ENCODE assay signal across 12 cellular contexts in genomic region chr9:123687246-123687721, GRCh38.
DNase-seq lines count a peak whose midpoint lies in the region; ATAC-seq lines count a peak whose summit lies in the region.
"Had no signal": no experiment of that assay in that cellular context is flagged by ENCODE, and none has a peak within 500 bp of the region (broad histone marks: within the 10 kb centered on the region; RNA-seq: fewer than 3 reads in every experiment).

No MANE protein-coding gene starts in this region.

- H3K4me2 ChIP-seq in mesendoderm (ENCODE audit: low read length), result no peak overlapping the region

- H2BK120ac ChIP-seq in mesendoderm (ENCODE audit: low read depth, low read length), result no peak overlapping the region

- H4K8ac ChIP-seq in mesendoderm (ENCODE audit: low read depth, low read length), result no peak overlapping the region

- no peak overlapping the region for H3K9ac ChIP-seq in mesendoderm (ENCODE audit: low read length)

- no peaks in the 10 kb centered on the region for H3K79me1 ChIP-seq in mesendoderm (ENCODE audit: low read length)

- no peaks in the 10 kb centered on the region for H3K79me2 ChIP-seq in mesendoderm (ENCODE audit: control insufficient read depth, insufficient read depth, low read length)

- H3K4me1 ChIP-seq in mesendoderm (ENCODE audit: control insufficient read depth, low read depth, low read length), result peaks cover 2% of the 10 kb centered on the region
- H3K4me1 ChIP-seq: Peyer's patch had no signal

- no peak overlapping the region for H2BK15ac ChIP-seq in mesendoderm (replicated peaks; ENCODE audit: low read depth)

- H3K56ac ChIP-seq in mesendoderm (ENCODE audit: low read length), result no peak overlapping the region

- DNase-seq in DMS153 (lab: John Stamatoyannopoulos, UW) (peak; percentile 58), HT-29 (ENCODE audit: low spot score) (peak; percentile 50), RPMI8226 (peak; percentile 65), left kidney (ENCODE audit: low read depth, low spot score) (peak; percentile 94), cerebellar cortex (ENCODE audit: low spot score) (no peak), amygdala (lab: John Stamatoyannopoulos, UW) (no peak), mesendoderm (no peak)
- DNase-seq: activated B cell treated with CpG ODN at 0.5 μM for 24 hours, MV-4-11, Peyer's patch, upper lobe of left lung had no signal

- H4K5ac ChIP-seq in mesendoderm (ENCODE audit: low read length), result no peak overlapping the region

- no peak overlapping the region for H3K4ac ChIP-seq in mesendoderm (ENCODE audit: low read depth, low read length)

- ATAC-seq in GM18907 (IDR thresholded peaks at IDR 0.05; ENCODE audit: unreplicated experiment), result no peak

- H3K18ac ChIP-seq in mesendoderm (ENCODE audit: low read length), result no peak overlapping the region

- no peaks in the 10 kb centered on the region for H3K36me3 ChIP-seq in mesendoderm (ENCODE audit: control insufficient read depth, insufficient read depth, low read length)
- H3K36me3 ChIP-seq: Peyer's patch, upper lobe of left lung had no signal

- no CpG with 5 or more reads among the region's 6 CpGs for WGBS in mesendoderm (ENCODE audit: extremely low coverage, insufficient coverage, low lambda C conversion rate)

- no peak overlapping the region for H3K4me3 ChIP-seq in mesendoderm (ENCODE audit: low read length)
- H3K4me3 ChIP-seq: Peyer's patch, upper lobe of left lung had no signal

- no peak overlapping the region for H2BK5ac ChIP-seq in mesendoderm (ENCODE audit: low read length)

- H3K23ac ChIP-seq in mesendoderm (ENCODE audit: low read length), result no peak overlapping the region

- H3K27ac ChIP-seq in mesendoderm (ENCODE audit: low read depth, low read length), result no peak overlapping the region
- H3K27ac ChIP-seq: Peyer's patch, upper lobe of left lung had no signal

- no peaks in the 10 kb centered on the region for H3K27me3 ChIP-seq in mesendoderm (ENCODE audit: insufficient read depth, low read length, poor library complexity)
- H3K27me3 ChIP-seq: Peyer's patch, upper lobe of left lung had no signal

- H2AK5ac ChIP-seq in mesendoderm (ENCODE audit: low read length), result no peak overlapping the region

Comparison
In these comparisons a context has a peak if more than half of its experiments do, and no peak if none do; other contexts are left out.
1. DNase-seq: peak in DMS153 (single experiment), HT-29 (single experiment), RPMI8226 (single experiment) and left kidney (single experiment); none in cerebellar cortex (single experiment), amygdala (0 of 56) and mesendoderm (single experiment).